ENCODE assay signal across 10 cellular contexts in genomic region chr6:137224890-137225198, GRCh38. TPM values are rescaled to one million over a fixed set of nuclear protein-coding genes. Genes with fewer than 3 reads are reported as not detected.
DNase-seq lines count a peak whose midpoint lies in the region; ATAC-seq and TF ChIP-seq lines count a peak whose summit lies in the region.
"Had no signal": no experiment of that assay in that cellular context is flagged by ENCODE, and none has a peak within 500 bp of the region (broad histone marks: within the 10 kb centered on the region; RNA-seq: fewer than 3 reads in every experiment).

No MANE protein-coding gene starts in this region.

- H3K4me3 ChIP-seq in OCI-LY7 (ENCODE audit: low read depth, low read length, poor library complexity, severe bottlenecking) (peak overlapping the region; percentile 8), sigmoid colon (no peak overlapping the region)
- H3K4me3 ChIP-seq: cardiac muscle cell had no signal

- H3K9me3 Mint-ChIP-seq in memory B cell, result no peaks in the 10 kb centered on the region

- peaks cover 49% of the 10 kb centered on the region for H3K4me1 Mint-ChIP-seq in memory B cell

- H3K9me3 ChIP-seq in OCI-LY7 (ENCODE audit: low read length) (no peaks in the 10 kb centered on the region; the same call in 1 of the 2 replicates), sigmoid colon (no peaks in the 10 kb centered on the region)

- in situ Hi-C loops in GM13976 (cut with MboI; ENCODE audit: low sequenced_read_pairs, unreplicated experiment), result no loop called here

- H2AFZ ChIP-seq in OCI-LY7 (ENCODE audit: low read length), result peak overlapping the region; percentile 74; the same call in 1 of the 2 replicates

- H3K36me3 Mint-ChIP-seq in memory B cell, result no peaks in the 10 kb centered on the region

- no peak for TF ChIP-seq POLR2A in sigmoid colon (IDR thresholded peaks at IDR 0.05)

- peaks cover 76% of the 10 kb centered on the region for H3K4me1 ChIP-seq in OCI-LY7 (ENCODE audit: insufficient read depth, low read length, poor library complexity, severe bottlenecking)
- peaks cover 0 to 6% (median 4%) of the 10 kb centered on the region in 4 donors for H3K4me1 ChIP-seq in sigmoid colon

- CTCF ChIA-PET in OCI-LY7 (lab: Charles Lee; ENCODE audit: unreplicated experiment), result no interaction called here

- no peaks in the 10 kb centered on the region for H3K27me3 ChIP-seq in sigmoid colon
- H3K27me3 ChIP-seq: cardiac muscle cell had no signal

- DNase-seq in GM13976 (ENCODE audit: low spot score) (peak; percentile 45), OCI-LY7 (ENCODE audit: low spot score) (peak; percentile 83), memory B cell (ENCODE audit: low spot score in 2 of 2) (peak in 1 of 2 donors; percentile 46), NCI-H526 treated with DMSO at 0.1 percent for 48 hours (lab: John Stamatoyannopoulos, UW) (no peak), NCI-H187 treated with DMSO at 0.1 percent for 48 hours (lab: John Stamatoyannopoulos, UW) (no peak), sigmoid colon (no peak)
- DNase-seq in stimulated activated CD4-positive, alpha-beta T cell treated with anti-CD3 and anti-CD28 coated beads, Interleukin-15, amount 100 ng/mL, for 24 hours, result no peak

- TF ChIP-seq EP300 in sigmoid colon (IDR thresholded peaks at IDR 0.05), result no peak

- TF ChIP-seq CTCF in GM13976 (IDR thresholded peaks at IDR 0.05; ENCODE audit: borderline replicate concordance, control extremely low read depth, extremely low read depth, insufficient read depth, missing control alignments) (no peak), OCI-LY7 (conservative IDR thresholded peaks at IDR 0.05; ENCODE audit: low read length) (no peak), sigmoid colon (IDR thresholded peaks at IDR 0.05) (no peak)

- POLR2A ChIA-PET in OCI-LY7 (lab: Charles Lee), result interaction anchor here (1.1 to 4.9 kb wide), 3 partner anchors 8 to 692 kb away, joined by 4 to 52 read pairs (median 6); no protein-coding TSS in a partner anchor

- no peaks in the 10 kb centered on the region for H3K9me2 ChIP-seq in OCI-LY7 (ENCODE audit: insufficient read depth, low read length)

- H3K27me3 Mint-ChIP-seq in memory B cell, result no peaks in the 10 kb centered on the region

- H4K20me1 ChIP-seq in OCI-LY7 (ENCODE audit: insufficient read depth, low read length), result no peaks in the 10 kb centered on the region

- peak overlapping the region; percentile 63 for H3K4me2 ChIP-seq in OCI-LY7 (ENCODE audit: low read length)

- intact Hi-C loops in OCI-LY7 (cut with micrococcal nuclease; ENCODE audit: unreplicated experiment) (no loop called here), sigmoid colon (cut with DNase I) (no loop called here)

- peak overlapping the region; percentile 0 for H3K4me3 Mint-ChIP-seq in memory B cell

- H3K36me3 ChIP-seq in OCI-LY7 (ENCODE audit: insufficient read depth, low read length) (no peaks in the 10 kb centered on the region), sigmoid colon (no peaks in the 10 kb centered on the region)
- H3K36me3 ChIP-seq: cardiac muscle cell had no signal

- peak overlapping the region; percentile 71 for H3K27ac ChIP-seq in OCI-LY7 (ENCODE audit: low read depth, low read length, poor library complexity, severe bottlenecking)
- peak overlapping the region in 2 of 4 donors; percentile 60 to 62 for H3K27ac ChIP-seq in sigmoid colon
- H3K27ac ChIP-seq: cardiac muscle cell had no signal

- ATAC-seq in HG02610 (IDR thresholded peaks at IDR 0.05; ENCODE audit: unreplicated experiment) (peak; percentile 51), memory B cell (ENCODE audit: low read depth) (peak; percentile 93)
- ATAC-seq: Panc1 had no signal

- no peaks in the 10 kb centered on the region for H3K79me2 ChIP-seq in OCI-LY7 (ENCODE audit: insufficient read depth, low read depth, low read length)

- 36 to 80% methylated on average over 1 of the region's 1 CpG for WGBS in sigmoid colon, 2 donors

- no TSS peak for BruUV-seq in OCI-LY7 (replicated peaks; lab: Mats Ljungman, UMichigan)

- H3K27ac Mint-ChIP-seq in memory B cell, result peak overlapping the region; percentile 58

RNA-seq across cellular contexts. Expression of gene IFNGR1, which starts 5.7 kb away (rescaled TPM):
- 23.2 and 25.6 TPM in 2 replicates for total RNA-seq in OCI-LY7 (2014; rRNA removed; shearing (Covaris generic))
- total RNA-seq in OCI-LY7 (2022) (22.8 and 23.6 TPM in 2 replicates), sigmoid colon (10 to 100 TPM; 47.4 to 67.1 (median 62.3) TPM)
- 100 to 1,000 TPM in 1 of 3 donors, 10 to 100 TPM in 2; 32.4 to 116 (median 52.7) TPM for polyA plus RNA-seq in sigmoid colon

RNA-seq across cellular contexts. Expression of gene IL22RA2, which starts 51.4 kb away (rescaled TPM):
- total RNA-seq in OCI-LY7 (2014; rRNA removed; shearing (Covaris generic)), result not detected in 2 replicates
- not detected in 2 replicates for total RNA-seq in OCI-LY7 (2022)
- total RNA-seq in sigmoid colon, result not detected
- under 1 TPM in 1 of 3 donors, not detected in 2; 0.35 TPM for polyA plus RNA-seq in sigmoid colon
- total RNA-seq: cardiac muscle cell had no signal
- polyA plus RNA-seq: cardiac muscle cell had no signal

Comparison
In these comparisons a context has a peak if more than half of its experiments do, and no peak if none do; other contexts are left out.
1. DNase-seq: peak in GM13976 (single experiment) and OCI-LY7 (single experiment); none in stimulated activated CD4-positive, alpha-beta T cell treated with anti-CD3 and anti-CD28 coated beads, Interleukin-15, amount 100 ng/mL, for 24 hours (single experiment), NCI-H526 treated with DMSO at 0.1 percent for 48 hours (single experiment), NCI-H187 treated with DMSO at 0.1 percent for 48 hours (single experiment) and sigmoid colon (single experiment).